ENCODE assay signal across 10 cellular contexts in genomic region chr13:36850790-36851438, GRCh38. TPM values are rescaled to one million over a fixed set of nuclear protein-coding genes. Genes with fewer than 3 reads are reported as not detected.
DNase-seq lines count a peak whose midpoint lies in the region; ATAC-seq lines count a peak whose summit lies in the region.
"Had no signal": no experiment of that assay in that cellular context is flagged by ENCODE, and none has a peak within 500 bp of the region (broad histone marks: within the 10 kb centered on the region; RNA-seq: fewer than 3 reads in every experiment).

No MANE protein-coding gene starts in this region.

- CTCF ChIA-PET in CD8-positive, alpha-beta memory T cell (lab: Charles Lee), result interaction anchor here (1.3 kb wide), 1 partner anchor 38 kb away, joined by 3 read pairs; no protein-coding TSS in a partner anchor

- no peaks in the 10 kb centered on the region for H3K36me3 ChIP-seq in CD8-positive, alpha-beta memory T cell (ENCODE audit: insufficient read depth, low read length)

- H3K9me3 ChIP-seq in CD8-positive, alpha-beta memory T cell (ENCODE audit: low read length), result no peaks in the 10 kb centered on the region

- POLR2A ChIA-PET in CD8-positive, alpha-beta memory T cell (lab: Charles Lee), result no interaction called here

- no peaks in the 10 kb centered on the region for H3K27me3 ChIP-seq in CD8-positive, alpha-beta memory T cell (ENCODE audit: insufficient read depth, low read length, poor library complexity, severe bottlenecking)

- H3K9me3 Mint-ChIP-seq in CD8-positive, alpha-beta memory T cell, result no peaks in the 10 kb centered on the region

- peak overlapping the region in 1 of 8 donors; percentile 66 for H3K27ac Mint-ChIP-seq in CD8-positive, alpha-beta memory T cell

- H3K4me3 ChIP-seq in CD8-positive, alpha-beta memory T cell (ENCODE audit: low read length), result no peak overlapping the region

- DNase-seq in ACHN, result peak; percentile 29
- peak; percentile 37 for DNase-seq in ELR (ENCODE audit: low read depth)
- DNase-seq in NCI-H82 (lab: John Stamatoyannopoulos, UW), result peak; percentile 70
- DNase-seq in dermis microvascular lymphatic vessel endothelial cell (ENCODE audit: low read depth in 2 of 2), result peak; percentile 12 to 39
- no peak for DNase-seq in sciatic nerve (ENCODE audit: low spot score)
- DNase-seq in inferior parietal cortex (ENCODE audit: extremely low spot score), result no peak
- no peak for DNase-seq in midbrain (lab: John Stamatoyannopoulos, UW)
- no peak for DNase-seq in CD8-positive, alpha-beta memory T cell
- DNase-seq: NCI-H524 treated with DMSO at 0.1 percent for 48 hours; stimulated activated naive CD4-positive, alpha-beta T cell treated with Interleukin-2 at 50 U/mL for 16 hours had no signal

- no peak for ATAC-seq in sciatic nerve

- H3K27ac ChIP-seq in CD8-positive, alpha-beta memory T cell (ENCODE audit: low read depth, low read length), result no peak overlapping the region

- intact Hi-C loops in sciatic nerve (cut with DNase I), result loop anchor here (10.0 kb wide), 1 partner anchor 134 kb away; no protein-coding TSS in a partner anchor

- no peak overlapping the region for H3K4me3 Mint-ChIP-seq in CD8-positive, alpha-beta memory T cell

- no peaks in the 10 kb centered on the region for H3K4me1 ChIP-seq in CD8-positive, alpha-beta memory T cell (ENCODE audit: insufficient read depth, low read length)

- peaks cover 0 to 2% (median 0%) of the 10 kb centered on the region in 3 donors for H3K4me1 Mint-ChIP-seq in CD8-positive, alpha-beta memory T cell

- peaks cover 2 to 10% of the 10 kb centered on the region in 2 donors for H3K27me3 Mint-ChIP-seq in CD8-positive, alpha-beta memory T cell

- no peaks in the 10 kb centered on the region for H3K36me3 Mint-ChIP-seq in CD8-positive, alpha-beta memory T cell

- in situ Hi-C loops in ACHN (cut with HindIII; ENCODE audit: low pct_ligation_motif_present, low pct_unique_long_range_greater_than_20kb, low sequenced_read_pairs), result loop anchor here (25.0 kb wide), 1 partner anchor 136 kb away; the partner anchor contains the start of gene ALG5

RNA-seq across cellular contexts. Expression of gene RFXAP, which starts 31.9 kb away (rescaled TPM):
- total RNA-seq in dermis microvascular lymphatic vessel endothelial cell (0.64 and 1.3 TPM in 2 replicates), sciatic nerve (8.5 TPM)
- 10 to 100 TPM; 10.2 to 11.7 TPM for total RNA-seq in CD8-positive, alpha-beta memory T cell
- 3.3 TPM for polyA plus RNA-seq in CD8-positive, alpha-beta memory T cell

Comparison
In these comparisons a context has a peak if more than half of its experiments do, and no peak if none do; other contexts are left out.
1. DNase-seq: peak in ACHN (single experiment), ELR (single experiment), NCI-H82 (single experiment) and dermis microvascular lymphatic vessel endothelial cell (2 of 2); none in sciatic nerve (single experiment), inferior parietal cortex (single experiment), midbrain (single experiment) and CD8-positive, alpha-beta memory T cell (0 of 5).